ENCODE assay signal across 1 cellular context in genomic region chr16:66934839-66935318, GRCh38.
A peak's percentile ranks its signal among the peaks of the same experiment; 100 is the strongest.
TF ChIP-seq lines count a peak whose summit lies in the region.

No MANE protein-coding gene starts in this region.

TF ChIP-seq in GM12878, 131 proteins besides CTCF, POLR2A, EP300 and RAD21:
- TF ChIP-seq RAD51 (IDR thresholded peaks at IDR 0.05): peak; percentile 68; the same call in 1 of the 2 replicates
- TF ChIP-seq BHLHE40 (IDR thresholded peaks at IDR 0.05; ENCODE audit: borderline replicate concordance in 1 of 2, low read depth in 2 of 2, low read length in 1 of 2): peak in 1 of 2 experiments; percentile 60; a peak in 2 of 4 replicates
TF ChIP-seq in GM12878: peak in this region for 2; not testable (repeated sequence) for 129.
